Comparison of ENCODE assay signal across 14 cellular contexts in the genomic region with DNA sequence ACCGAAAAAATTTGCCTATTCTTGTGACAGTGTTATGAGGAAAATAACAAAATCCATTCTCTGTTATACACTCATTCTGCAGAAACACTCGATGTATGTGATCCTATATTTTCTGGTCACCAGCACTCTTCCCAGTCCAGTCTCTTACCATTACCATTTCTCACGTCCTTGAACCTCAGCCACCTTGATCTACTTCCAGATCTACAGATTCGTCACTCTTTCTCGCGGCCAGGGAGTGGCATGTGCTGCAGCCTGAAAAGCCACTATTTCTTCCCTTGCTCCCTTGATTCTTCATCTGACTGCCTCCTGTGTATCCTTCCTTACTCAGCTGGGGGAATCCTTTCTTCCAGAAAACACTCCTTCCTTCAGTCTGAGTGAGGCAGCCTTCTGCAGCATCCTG. TPM values are rescaled to one million over a fixed set of nuclear protein-coding genes. Genes with fewer than 3 reads are reported as not detected.
DNase-seq lines count a peak whose midpoint lies in the region; ATAC-seq and TF ChIP-seq lines count a peak whose summit lies in the region.
"Had no signal": no experiment of that assay in that cellular context is flagged by ENCODE, and none has a peak within 500 bp of the region (broad histone marks: within the 10 kb centered on the region; RNA-seq: fewer than 3 reads in every experiment).

No MANE protein-coding gene starts in this region.

- no peak for DNase-seq in activated naive CD4-positive, alpha-beta T cell (lab: John Stamatoyannopoulos, UW)
- no peak for DNase-seq in activated CD8-positive, alpha-beta T cell treated with anti-CD3 and anti-CD28 coated beads, Interleukin-2, amount 10 ng/mL, durations not matched to agents 7 days and 5 days
- DNase-seq in testis (no peak), psoas muscle (no peak)
- DNase-seq: BE2C; C1 segment of cervical spinal cord; CD4-positive, CD25-positive, alpha-beta regulatory T cell; CD8-positive, alpha-beta memory T cell; COR-L47; HCEC 1CT had no signal

- POLR2A ChIA-PET in activated CD8-positive, alpha-beta T cell treated with anti-CD3 and anti-CD28 coated beads, Interleukin-2, amount 10 ng/mL, durations not matched to agents 7 days and 5 days (lab: Charles Lee), result no interaction called here

- no peaks in the 10 kb centered on the region for H3K27me3 Mint-ChIP-seq in activated naive CD4-positive, alpha-beta T cell treated with anti-CD3 and anti-CD28 coated beads, Interleukin-2, amount 50 U/mL, for 24 hours
- no peaks in the 10 kb centered on the region for H3K27me3 Mint-ChIP-seq in activated CD8-positive, alpha-beta T cell treated with anti-CD3 and anti-CD28 coated beads, Interleukin-2, amount 10 ng/mL, durations not matched to agents 7 days and 5 days (ENCODE audit: low read depth)
- H3K27me3 Mint-ChIP-seq: CD4-positive, CD25-positive, alpha-beta regulatory T cell; CD8-positive, alpha-beta memory T cell had no signal

- H3K36me3 ChIP-seq in HUES6 (ENCODE audit: control insufficient read depth, insufficient read depth, low read length) (peaks cover 80% of the 10 kb centered on the region), testis (ENCODE audit: low read depth, missing control alignments) (no peaks in the 10 kb centered on the region), psoas muscle (ENCODE audit: insufficient read depth in 1 of 2, low read depth in 1 of 2) (peaks cover 27 to 100% of the 10 kb centered on the region in 2 donors)

- TF ChIP-seq CTCF in testis (IDR thresholded peaks at IDR 0.05) (no peak), psoas muscle (IDR thresholded peaks at IDR 0.05) (no peak)

- no peaks in the 10 kb centered on the region for H3K4me1 ChIP-seq in HUES6 (ENCODE audit: control insufficient read depth, insufficient read depth, low read length)
- H3K4me1 ChIP-seq in testis, result peaks cover 15% of the 10 kb centered on the region
- H3K4me1 ChIP-seq in psoas muscle, result no peaks in the 10 kb centered on the region
- H3K4me1 ChIP-seq: BE2C had no signal

- H3K27me3 ChIP-seq in HUES6 (ENCODE audit: control insufficient read depth, insufficient read depth, low read length), result no peaks in the 10 kb centered on the region
- no peaks in the 10 kb centered on the region for H3K27me3 ChIP-seq in testis
- no peaks in the 10 kb centered on the region for H3K27me3 ChIP-seq in psoas muscle (ENCODE audit: insufficient read depth in 3 of 3, low read length in 2 of 3)
- H3K27me3 ChIP-seq: BE2C had no signal

- no peak overlapping the region for H3K27ac ChIP-seq in HUES6 (ENCODE audit: low read depth, low read length)
- peak overlapping the region; percentile 26 to 54 for H3K27ac ChIP-seq in testis
- H3K27ac ChIP-seq in psoas muscle, result no peak overlapping the region

- peak overlapping the region; percentile 16 for H3K9ac ChIP-seq in HUES6 (ENCODE audit: low read length)

- H3K4me3 Mint-ChIP-seq in activated naive CD4-positive, alpha-beta T cell treated with anti-CD3 and anti-CD28 coated beads, Interleukin-2, amount 50 U/mL, for 24 hours, result no peak overlapping the region
- no peak overlapping the region for H3K4me3 Mint-ChIP-seq in activated CD8-positive, alpha-beta T cell treated with anti-CD3 and anti-CD28 coated beads, Interleukin-2, amount 10 ng/mL, durations not matched to agents 7 days and 5 days
- H3K4me3 Mint-ChIP-seq: CD4-positive, CD25-positive, alpha-beta regulatory T cell; CD8-positive, alpha-beta memory T cell; GM23338 had no signal

- CTCF ChIA-PET in activated CD8-positive, alpha-beta T cell treated with anti-CD3 and anti-CD28 coated beads, Interleukin-2, amount 10 ng/mL, durations not matched to agents 7 days and 5 days (lab: Charles Lee), result no interaction called here

- H3K36me3 Mint-ChIP-seq in activated naive CD4-positive, alpha-beta T cell treated with anti-CD3 and anti-CD28 coated beads, Interleukin-2, amount 50 U/mL, for 24 hours, result peaks cover 11% of the 10 kb centered on the region
- peaks cover 56% of the 10 kb centered on the region for H3K36me3 Mint-ChIP-seq in activated CD8-positive, alpha-beta T cell treated with anti-CD3 and anti-CD28 coated beads, Interleukin-2, amount 10 ng/mL, durations not matched to agents 7 days and 5 days (ENCODE audit: low read depth)

- H3K9me3 Mint-ChIP-seq in activated naive CD4-positive, alpha-beta T cell treated with anti-CD3 and anti-CD28 coated beads, Interleukin-2, amount 50 U/mL, for 24 hours, result no peaks in the 10 kb centered on the region
- H3K9me3 Mint-ChIP-seq in activated CD8-positive, alpha-beta T cell treated with anti-CD3 and anti-CD28 coated beads, Interleukin-2, amount 10 ng/mL, durations not matched to agents 7 days and 5 days (ENCODE audit: insufficient read depth), result no peaks in the 10 kb centered on the region
- H3K9me3 Mint-ChIP-seq: CD4-positive, CD25-positive, alpha-beta regulatory T cell; CD8-positive, alpha-beta memory T cell; GM23338 had no signal

- H3K27ac Mint-ChIP-seq in activated naive CD4-positive, alpha-beta T cell treated with anti-CD3 and anti-CD28 coated beads, Interleukin-2, amount 50 U/mL, for 24 hours, result peak overlapping the region; percentile 4
- peak overlapping the region; percentile 53 for H3K27ac Mint-ChIP-seq in activated CD8-positive, alpha-beta T cell treated with anti-CD3 and anti-CD28 coated beads, Interleukin-2, amount 10 ng/mL, durations not matched to agents 7 days and 5 days
- H3K27ac Mint-ChIP-seq: CD4-positive, CD25-positive, alpha-beta regulatory T cell; GM23338 had no signal

- H3K4me3 ChIP-seq in HUES6 (ENCODE audit: low read depth, low read length) (no peak overlapping the region), testis (no peak overlapping the region), psoas muscle (no peak overlapping the region)
- H3K4me3 ChIP-seq: GM23338 had no signal

- H3K9me3 ChIP-seq in HUES6 (ENCODE audit: control insufficient read depth, insufficient read depth, low read depth, low read length) (no peaks in the 10 kb centered on the region), testis (no peaks in the 10 kb centered on the region), psoas muscle (no peaks in the 10 kb centered on the region)
- H3K9me3 ChIP-seq: BE2C had no signal

- no peak for ATAC-seq in activated CD8-positive, alpha-beta T cell treated with anti-CD3 and anti-CD28 coated beads, Interleukin-2, amount 10 ng/mL, durations not matched to agents 7 days and 5 days
- ATAC-seq in psoas muscle, result no peak
- ATAC-seq in GM18870 (IDR thresholded peaks at IDR 0.05; ENCODE audit: unreplicated experiment), result no peak
- ATAC-seq: GM23338 had no signal

- no peaks in the 10 kb centered on the region for H3K4me1 Mint-ChIP-seq in activated naive CD4-positive, alpha-beta T cell treated with anti-CD3 and anti-CD28 coated beads, Interleukin-2, amount 50 U/mL, for 24 hours
- no peaks in the 10 kb centered on the region for H3K4me1 Mint-ChIP-seq in activated CD8-positive, alpha-beta T cell treated with anti-CD3 and anti-CD28 coated beads, Interleukin-2, amount 10 ng/mL, durations not matched to agents 7 days and 5 days (ENCODE audit: low read depth)
- H3K4me1 Mint-ChIP-seq: GM23338 had no signal

- WGBS in testis, 2 donors, result 58 to 71% methylated on average over 6 of the region's 6 CpGs
- 78 to 88% (median 82%) methylated on average over 6 of the region's 6 CpGs for WGBS in psoas muscle, 3 donors

- no peak for TF ChIP-seq POLR2A in testis (IDR thresholded peaks at IDR 0.05)

- intact Hi-C loops in testis (cut with DNase I; ENCODE audit: low total_unique reads) (no loop called here), psoas muscle (cut with DNase I) (loop anchor here in 1 of 2 donors (5.0 kb wide), 1 partner anchor 42 kb away; no protein-coding TSS in a partner anchor)

RNA-seq across cellular contexts. Expression of a gene that starts 14.1 kb away (rescaled TPM):
- 10 to 100 TPM; 13.7 to 14.6 TPM for total RNA-seq in activated CD8-positive, alpha-beta T cell treated with anti-CD3 and anti-CD28 coated beads, Interleukin-2, amount 10 ng/mL, durations not matched to agents 7 days and 5 days
- total RNA-seq in testis (10 to 100 TPM; 32.8 to 33.0 TPM), psoas muscle (10 to 100 TPM; 10.0 to 14.7 (median 13.6) TPM)
- polyA plus RNA-seq in testis (ENCODE audit: insufficient read depth, low read depth, low replicate concordance) (7.0 TPM), psoas muscle (10 to 100 TPM in 1 of 3 donors, 1 to 10 TPM in 2; 4.6 to 21.5 (median 7.3) TPM)

RNA-seq across cellular contexts. Expression of a gene that starts 16.2 kb away (rescaled TPM):
- 100 to 1,000 TPM; 291 to 293 TPM for total RNA-seq in activated CD8-positive, alpha-beta T cell treated with anti-CD3 and anti-CD28 coated beads, Interleukin-2, amount 10 ng/mL, durations not matched to agents 7 days and 5 days
- total RNA-seq in testis (100 to 1,000 TPM; 246 to 272 TPM), psoas muscle (100 to 1,000 TPM; 210 to 391 (median 334) TPM)
- polyA plus RNA-seq in testis (ENCODE audit: insufficient read depth, low read depth, low replicate concordance) (186 TPM), psoas muscle (100 to 1,000 TPM; 423 to 676 (median 644) TPM)

RNA-seq across cellular contexts. Expression of a gene that starts 16.4 kb away (rescaled TPM):
- total RNA-seq in activated CD8-positive, alpha-beta T cell treated with anti-CD3 and anti-CD28 coated beads, Interleukin-2, amount 10 ng/mL, durations not matched to agents 7 days and 5 days, result 10 to 100 TPM; 14.8 to 17.5 TPM
- 10 to 100 TPM in 1 of 2 donors, 1 to 10 TPM in 1; 9.1 to 10.6 TPM for total RNA-seq in testis
- polyA plus RNA-seq in testis (ENCODE audit: insufficient read depth, low read depth, low replicate concordance), result 8.3 TPM
- total RNA-seq in psoas muscle, result 10 to 100 TPM in 1 of 4 donors, 1 to 10 TPM in 3; 5.5 to 11.1 (median 6.3) TPM
- polyA plus RNA-seq in psoas muscle, result 1 to 10 TPM; 6.9 to 8.5 (median 8.1) TPM

Comparison
In these comparisons a context has a peak if more than half of its experiments do, and no peak if none do; other contexts are left out.
1. H3K27ac ChIP-seq: peak in testis (2 of 2); none in HUES6 (single experiment) and psoas muscle (single experiment).